Comparison of ENCODE assay signal across 30 cellular contexts in the genomic region with DNA sequence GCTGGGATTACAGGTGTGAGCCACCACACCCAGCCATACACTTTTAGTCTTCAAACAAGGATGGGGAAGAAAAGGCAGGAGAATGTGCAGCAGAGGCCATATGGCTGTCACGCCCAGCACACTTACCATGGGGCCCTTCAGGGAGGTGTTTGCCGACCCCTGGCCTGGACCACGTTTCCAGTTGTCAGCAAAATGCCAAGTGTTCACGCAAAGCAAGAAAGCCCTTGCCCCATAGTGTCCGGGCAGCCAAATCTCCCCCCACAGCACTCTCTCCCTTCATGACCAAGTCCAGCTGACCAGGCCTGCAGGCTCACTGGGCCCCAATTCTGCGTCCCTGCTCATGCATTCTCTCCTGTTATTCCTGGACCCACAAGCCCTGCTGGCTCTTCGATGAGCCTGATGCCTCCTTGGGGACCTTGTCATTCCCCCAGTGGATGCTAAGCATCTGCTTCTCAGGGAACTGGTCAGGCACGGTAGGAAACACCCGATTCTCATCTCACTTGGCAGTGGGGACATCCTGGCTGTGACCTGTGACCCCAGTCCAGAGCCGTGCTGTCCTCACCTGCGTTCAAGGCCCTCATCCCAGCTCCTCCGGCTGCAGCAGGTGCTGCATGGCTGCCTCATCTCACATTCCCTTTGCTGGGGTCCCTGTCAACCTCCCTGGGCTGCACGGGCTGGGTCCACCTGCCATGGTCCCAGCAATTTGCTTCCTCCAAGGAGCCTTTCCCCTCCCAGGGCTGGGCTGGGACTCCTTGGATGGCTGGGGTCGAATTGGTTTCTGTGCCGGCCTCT.
"Had no signal": no experiment of that assay in that cellular context is flagged by ENCODE, and none has a peak within 500 bp of the region (broad histone marks: within the 10 kb centered on the region; RNA-seq: fewer than 3 reads in every experiment).

No MANE protein-coding gene starts in this region.

- H3K9me3 ChIP-seq: gastrocnemius medialis, neutrophil, pancreas, thyroid gland had no signal

- H3K4me3 ChIP-seq: body of pancreas, coronary artery, dorsolateral prefrontal cortex, gastrocnemius medialis, hepatocyte, lung, pancreas, psoas muscle, stomach, thyroid gland, upper lobe of left lung had no signal

- ATAC-seq: activated CD4-positive, CD25-positive, alpha-beta regulatory T cell treated with anti-CD3 and anti-CD28 coated beads, Interleukin-2, amount 50 U/mL, for 24 hours; body of pancreas; gastrocnemius medialis; left colon; pancreas; psoas muscle; stimulated activated memory B cell treated with anti-CD40 and anti-IgM and Interleukin-4, amounts not matched to agents 10 μg/mL and 1 μg/mL and 100 μg/mL, for 72 hours; T-helper 17 cell had no signal

- H3K4me2 ChIP-seq: hepatocyte had no signal

- H3K27me3 ChIP-seq: body of pancreas, dorsolateral prefrontal cortex, gastrocnemius medialis, hepatocyte, neutrophil, pancreas, stomach, thyroid gland, upper lobe of left lung had no signal

- DNase-seq: activated CD4-positive, alpha-beta T cell treated with anti-CD3 and anti-CD28 coated beads for 48 hours; activated CD4-positive, alpha-beta T cell treated with anti-CD3 and anti-CD28 coated beads, Interleukin-2, amount 50 U/mL, for 48 hours; activated CD8-positive, alpha-beta memory T cell treated with anti-CD3 and anti-CD28 coated beads for 24 hours; activated effector memory CD4-positive, alpha-beta T cell treated with Interleukin-2 at 50 U/mL for 16 hours; activated naive CD4-positive, alpha-beta T cell treated with Interleukin-2 at 50 U/mL for 16 hours; anterior cingulate cortex; body of pancreas; cerebellar nuclear complex; effector memory CD4-positive, alpha-beta T cell; gastrocnemius medialis; glutamatergic neuron; left colon; stimulated activated CD4-positive, alpha-beta T cell treated with anti-CD3 and anti-CD28 coated beads, Interleukin-12 subunit alpha, Interleukin-12 subunit beta, amount 100 ng/mL, for 4 hours; stimulated activated CD4-positive, alpha-beta T cell treated with anti-CD3 and anti-CD28 coated beads, Interleukin-4, amount 100 ng/mL, for 24 hours; stimulated activated CD8-positive, alpha-beta memory T cell treated with anti-CD3 and anti-CD28 coated beads, Interleukin-4, amount 100 ng/mL, for 48 hours; stomach; T1000; thyroid gland; upper lobe of left lung; WERI-Rb-1 had no signal

- H2AFZ ChIP-seq: hepatocyte had no signal

- H3K4me1 ChIP-seq: body of pancreas, gastrocnemius medialis, pancreas, psoas muscle, thyroid gland had no signal

- H3K36me3 ChIP-seq: gastrocnemius medialis, neutrophil, thyroid gland, upper lobe of left lung, WERI-Rb-1 had no signal

- H3K27ac ChIP-seq: body of pancreas, coronary artery, gastrocnemius medialis, hepatocyte, neutrophil, pancreas, psoas muscle, stomach, thyroid gland, upper lobe of left lung, WERI-Rb-1 had no signal
